Comparison of ENCODE assay signal across 8 cellular contexts in genomic region chr1:17538428-17539130, GRCh38. TPM values are rescaled to one million over a fixed set of nuclear protein-coding genes. Genes with fewer than 3 reads are reported as not detected.
A peak's percentile ranks its signal among the peaks of the same experiment; 100 is the strongest.
DNase-seq lines count a peak whose midpoint lies in the region; ATAC-seq, FAIRE-seq and TF ChIP-seq lines count a peak whose summit lies in the region.

No MANE protein-coding gene starts in this region.

- ATAC-seq in left cardiac atrium, result peak; percentile 4 to 46
- no peak for ATAC-seq in GM18519 (IDR thresholded peaks at IDR 0.05; ENCODE audit: low FRiP score, unreplicated experiment)
- no peak for ATAC-seq in GM18861 (IDR thresholded peaks at IDR 0.05; ENCODE audit: unreplicated experiment)

- intact Hi-C loops in PC-9 (cut with micrococcal nuclease; ENCODE audit: unreplicated experiment), result no loop called here
- intact Hi-C loops in left cardiac atrium (cut with DNase I), result no loop called here

- H3K27ac ChIP-seq in PC-9 (no peak overlapping the region), rectal smooth muscle tissue (ENCODE audit: low read depth, low read length) (peak overlapping the region; percentile 78)

- TSS peak; percentile 52 for BruUV-seq in PC-9 (replicated peaks; lab: Mats Ljungman, UMichigan)

- peak overlapping the region; percentile 67; the same call in 1 of the 2 replicates for H3K4me2 ChIP-seq in PC-9

- no peaks in the 10 kb centered on the region for H3K9me3 ChIP-seq in PC-9 (ENCODE audit: insufficient read depth, low read depth)

- no peak overlapping the region for H2AFZ ChIP-seq in PC-9

- H3K9ac ChIP-seq in rectal smooth muscle tissue (ENCODE audit: low read length), result no peak overlapping the region

- H3K4me3 ChIP-seq in PC-9 (no peak overlapping the region; the same call in 1 of the 2 replicates), rectal smooth muscle tissue (ENCODE audit: low read length) (no peak overlapping the region)

- H3K36me3 ChIP-seq in PC-9 (ENCODE audit: low read depth), result no peaks in the 10 kb centered on the region
- H3K36me3 ChIP-seq in rectal smooth muscle tissue (ENCODE audit: control insufficient read depth, insufficient read depth, low read length), result no peaks in the 10 kb centered on the region

- H4K20me1 ChIP-seq in PC-9 (ENCODE audit: insufficient read depth), result no peaks in the 10 kb centered on the region

- POLR2A ChIA-PET in PC-9 (lab: Charles Lee; ENCODE audit: unreplicated experiment), result no interaction called here

- H3K4me1 ChIP-seq in PC-9 (replicated peaks; ENCODE audit: insufficient read depth), result peaks cover 8% of the 10 kb centered on the region; the same call in 1 of the 2 replicates
- H3K4me1 ChIP-seq in rectal smooth muscle tissue (ENCODE audit: control insufficient read depth, insufficient read depth, low read length), result peaks cover 20% of the 10 kb centered on the region

- peaks cover 34% of the 10 kb centered on the region for H3K79me2 ChIP-seq in PC-9 (ENCODE audit: low read depth)

- no peak for DNase-seq in PC-9
- DNase-seq in left cardiac atrium, result peak; percentile 46
- no peak for DNase-seq in COLO668 (lab: John Stamatoyannopoulos, UW; ENCODE audit: unreplicated experiment)
- no peak for DNase-seq in MV-4-11 (lab: John Stamatoyannopoulos, UW)

- CTCF ChIA-PET in PC-9 (lab: Charles Lee), result interaction anchor here (0.7 kb wide), 1 partner anchor 449 kb away, joined by 10 read pairs; no protein-coding TSS in a partner anchor

- peak; percentile 70 for FAIRE-seq in G401.6 (lab: Jason Lieb, UNC)

- H3F3A ChIP-seq in PC-9 (ENCODE audit: insufficient read depth, low read depth), result no peaks in the 10 kb centered on the region

- no peaks in the 10 kb centered on the region for H3K9me2 ChIP-seq in PC-9 (ENCODE audit: insufficient read depth)

- H3K27me3 ChIP-seq in PC-9 (ENCODE audit: insufficient read depth, low read depth), result no peaks in the 10 kb centered on the region
- H3K27me3 ChIP-seq in rectal smooth muscle tissue (ENCODE audit: control insufficient read depth, insufficient read depth, low read length), result no peaks in the 10 kb centered on the region

- no peak for TF ChIP-seq CTCF in PC-9 (conservative IDR thresholded peaks at IDR 0.05)

RNA-seq across cellular contexts. Expression of gene ARHGEF10L, which starts 0.9 kb away (rescaled TPM):
- total RNA-seq in PC-9 (2021), result 21.6 and 25.4 TPM in 2 replicates
- total RNA-seq in left cardiac atrium, result 10 to 100 TPM; 40.6 to 44.9 TPM

Comparison
In these comparisons a context has a peak if more than half of its experiments do, and no peak if none do; other contexts are left out.
1. ATAC-seq: peak in left cardiac atrium (2 of 2); none in GM18519 (single experiment) and GM18861 (single experiment).